ENCODE assay signal across 17 cellular contexts in the genomic region with DNA sequence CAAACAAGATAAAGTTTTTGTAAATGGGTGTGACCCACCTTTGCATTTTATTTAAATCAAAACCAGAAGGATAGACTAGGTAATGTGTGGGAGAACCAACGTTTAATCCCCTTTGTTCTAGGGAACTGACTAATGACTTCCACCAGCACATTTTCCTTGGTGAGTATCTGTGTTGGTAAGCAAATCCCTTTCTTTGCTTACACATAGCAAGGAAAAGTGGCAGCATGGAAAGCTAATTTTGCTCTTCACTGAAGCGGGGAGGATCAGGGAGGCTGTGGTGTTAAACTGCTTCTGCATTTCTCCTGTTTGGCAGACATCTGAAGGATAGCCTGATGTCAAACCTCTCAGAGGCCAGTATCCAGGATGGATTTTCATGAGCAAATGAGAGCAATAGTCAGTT.
"Had no signal": no experiment of that assay in that cellular context is flagged by ENCODE, and none has a peak within 500 bp of the region (broad histone marks: within the 10 kb centered on the region; RNA-seq: fewer than 3 reads in every experiment).

No MANE protein-coding gene starts in this region.

- DNase-seq: activated B cell treated with CpG ODN at 0.5 μM for 24 hours; activated CD4-positive, alpha-beta T cell treated with anti-CD3 and anti-CD28 coated beads, Interleukin-2, amount 10 ng/mL, durations not matched to agents 7 days and 5 days; activated CD8-positive, alpha-beta memory T cell treated with anti-CD3 and anti-CD28 coated beads, Interleukin-2, amount 50 U/mL, for 48 hours; activated gamma-delta T cell treated with Interleukin-2 at 50 U/mL for 16 hours; activated T-cell treated with anti-CD3 and anti-CD28 coated beads, Interleukin-2, amount 50 U/mL, for 72 hours; cerebellar nuclear complex; effector CD8-positive, alpha-beta T cell; foreskin melanocyte; heart left ventricle; immature natural killer cell; naive B cell; posterior cingulate gyrus; stimulated activated CD4-positive, alpha-beta T cell treated with anti-CD3 and anti-CD28 coated beads, Interleukin-2, amount 100 ng/mL, for 48 hours; stimulated activated naive B cell treated with anti-CD40 and anti-IgM and Interleukin-4, amounts not matched to agents 10 μg/mL and 1 μg/mL and 100 μg/mL, for 72 hours; T-helper 2 cell had no signal

- H3K27ac ChIP-seq: neutrophil, tibial nerve had no signal

- ATAC-seq: activated T-cell treated with anti-CD3 and anti-CD28 coated beads, Interleukin-2, amount 50 U/mL, for 72 hours; heart left ventricle; stimulated activated naive B cell treated with anti-CD40 and anti-IgM and Interleukin-4, amounts not matched to agents 10 μg/mL and 1 μg/mL and 100 μg/mL, for 72 hours had no signal

- H3K27me3 ChIP-seq: heart left ventricle, neutrophil, tibial nerve had no signal

- H3K36me3 ChIP-seq: heart left ventricle, neutrophil, tibial nerve had no signal

- H3K9me3 ChIP-seq: heart left ventricle, neutrophil, tibial nerve had no signal

- H3K4me3 ChIP-seq: heart left ventricle, tibial nerve had no signal
